8 cellular contexts compared by ENCODE assay signal in the genomic region with DNA sequence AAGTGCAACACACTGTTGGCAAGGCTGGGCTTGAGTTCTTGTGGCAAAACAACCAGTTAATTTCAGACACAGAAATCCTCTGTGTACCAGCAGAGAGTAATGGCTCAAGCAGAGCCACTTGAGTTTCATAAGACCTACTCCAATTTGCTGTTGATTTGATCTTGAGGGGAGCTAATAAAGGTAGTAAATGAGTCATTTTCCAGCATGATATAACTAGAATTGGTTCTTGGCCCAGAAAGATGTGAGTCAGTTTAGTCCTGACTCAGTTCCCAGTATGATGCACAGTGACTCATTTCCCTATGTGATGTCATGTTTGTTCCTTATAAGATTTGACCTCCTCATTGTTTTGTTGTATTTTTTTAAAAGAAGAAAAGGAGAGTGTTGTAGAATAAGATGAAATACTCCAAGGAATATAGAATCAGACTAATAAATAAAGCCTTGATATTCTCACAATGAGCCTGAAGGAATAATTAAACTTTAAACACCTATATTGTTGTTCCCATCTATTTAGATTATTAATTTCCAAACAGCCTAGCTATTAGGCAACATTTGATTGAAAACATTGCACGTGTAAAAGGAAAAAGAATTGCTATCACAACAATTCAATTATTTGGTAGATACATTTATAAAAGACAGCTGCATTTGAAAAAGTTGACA.
DNase-seq lines count a peak whose midpoint lies in the region; ATAC-seq lines count a peak whose summit lies in the region.

No MANE protein-coding gene starts in this region.

- H3K4me3 Mint-ChIP-seq in activated CD4-positive, alpha-beta T cell treated with anti-CD3 and anti-CD28 coated beads, Interleukin-2, amount 10 ng/mL, durations not matched to agents 7 days and 5 days = no peak overlapping the region
- H3K4me3 Mint-ChIP-seq in naive thymus-derived CD8-positive, alpha-beta T cell = no peak overlapping the region

- peak; percentile 64 for ATAC-seq in GM21447 (IDR thresholded peaks at IDR 0.05; ENCODE audit: unreplicated experiment)
- ATAC-seq in naive thymus-derived CD8-positive, alpha-beta T cell = no peak

- no peaks in the 10 kb centered on the region for H3K27me3 Mint-ChIP-seq in activated CD4-positive, alpha-beta T cell treated with anti-CD3 and anti-CD28 coated beads, Interleukin-2, amount 10 ng/mL, durations not matched to agents 7 days and 5 days
- no peaks in the 10 kb centered on the region for H3K27me3 Mint-ChIP-seq in naive thymus-derived CD8-positive, alpha-beta T cell

- H3K36me3 Mint-ChIP-seq in activated CD4-positive, alpha-beta T cell treated with anti-CD3 and anti-CD28 coated beads, Interleukin-2, amount 10 ng/mL, durations not matched to agents 7 days and 5 days (ENCODE audit: low read depth) = peaks cover 3% of the 10 kb centered on the region
- H3K36me3 Mint-ChIP-seq in naive thymus-derived CD8-positive, alpha-beta T cell = no peaks in the 10 kb centered on the region

- CTCF ChIA-PET in activated CD4-positive, alpha-beta T cell treated with anti-CD3 and anti-CD28 coated beads, Interleukin-2, amount 10 ng/mL, durations not matched to agents 7 days and 5 days (lab: Charles Lee) = interaction anchor here (0.8 to 1.4 kb wide), 4 partner anchors 8 to 550 kb away, joined by 3 to 4 read pairs (median 4); no protein-coding TSS in a partner anchor

- no peak overlapping the region for H3K27ac Mint-ChIP-seq in activated CD4-positive, alpha-beta T cell treated with anti-CD3 and anti-CD28 coated beads, Interleukin-2, amount 10 ng/mL, durations not matched to agents 7 days and 5 days
- H3K27ac Mint-ChIP-seq in naive thymus-derived CD8-positive, alpha-beta T cell = peak overlapping the region in 2 of 10 donors; percentile 20 to 80

- DNase-seq in ELR (ENCODE audit: low read depth) (peak; percentile 99), HT1080 (ENCODE audit: low read depth) (peak; percentile 99), foreskin melanocyte (peak; percentile 95), G401 (ENCODE audit: low spot score) (no peak)
- DNase-seq in activated CD4-positive, alpha-beta T cell treated with anti-CD3 and anti-CD28 coated beads, Interleukin-2, amount 10 ng/mL, durations not matched to agents 7 days and 5 days = peak; percentile 19
- peak; percentile 50 for DNase-seq in stimulated activated CD4-positive, alpha-beta T cell treated with anti-CD3 and anti-CD28 coated beads, Interleukin-4, amount 100 ng/mL, for 24 hours
- no peak for DNase-seq in naive thymus-derived CD8-positive, alpha-beta T cell

- H3K9me3 Mint-ChIP-seq in activated CD4-positive, alpha-beta T cell treated with anti-CD3 and anti-CD28 coated beads, Interleukin-2, amount 10 ng/mL, durations not matched to agents 7 days and 5 days = peaks cover 4% of the 10 kb centered on the region
- H3K9me3 Mint-ChIP-seq in naive thymus-derived CD8-positive, alpha-beta T cell = peaks cover 0 to 2% (median 0%) of the 10 kb centered on the region in 9 donors

- peaks cover 13% of the 10 kb centered on the region for H3K4me1 Mint-ChIP-seq in activated CD4-positive, alpha-beta T cell treated with anti-CD3 and anti-CD28 coated beads, Interleukin-2, amount 10 ng/mL, durations not matched to agents 7 days and 5 days
- H3K4me1 Mint-ChIP-seq in naive thymus-derived CD8-positive, alpha-beta T cell = peaks cover 0 to 39% (median 0%) of the 10 kb centered on the region in 4 donors

- in situ Hi-C loops in G401 (cut with HindIII; ENCODE audit: low sequenced_read_pairs) = no loop called here

- POLR2A ChIA-PET in activated CD4-positive, alpha-beta T cell treated with anti-CD3 and anti-CD28 coated beads, Interleukin-2, amount 10 ng/mL, durations not matched to agents 7 days and 5 days (lab: Charles Lee) = interaction anchor here (0.7 kb wide), 1 partner anchor 130 kb away, joined by 3 read pairs; no protein-coding TSS in a partner anchor
- POLR2A ChIA-PET in naive thymus-derived CD8-positive, alpha-beta T cell (lab: Charles Lee) = no interaction called here

Comparison
In these comparisons a context has a peak if more than half of its experiments do, and no peak if none do; other contexts are left out.
1. DNase-seq: peak in ELR (single experiment), HT1080 (single experiment), activated CD4-positive, alpha-beta T cell treated with anti-CD3 and anti-CD28 coated beads, Interleukin-2, amount 10 ng/mL, durations not matched to agents 7 days and 5 days (single experiment), foreskin melanocyte (single experiment) and stimulated activated CD4-positive, alpha-beta T cell treated with anti-CD3 and anti-CD28 coated beads, Interleukin-4, amount 100 ng/mL, for 24 hours (single experiment); none in G401 (single experiment) and naive thymus-derived CD8-positive, alpha-beta T cell (0 of 10).